ENCODE assay signal across 11 cellular contexts in genomic region chr16:89602952-89603590, GRCh38. TPM values are rescaled to one million over a fixed set of nuclear protein-coding genes. Genes with fewer than 3 reads are reported as not detected.
A peak's percentile ranks its signal among the peaks of the same experiment; 100 is the strongest.
DNase-seq lines count a peak whose midpoint lies in the region; ATAC-seq, FAIRE-seq and TF ChIP-seq lines count a peak whose summit lies in the region.
"Had no signal": no experiment of that assay in that cellular context is flagged by ENCODE, and none has a peak within 500 bp of the region (broad histone marks: within the 10 kb centered on the region; RNA-seq: fewer than 3 reads in every experiment).

No MANE protein-coding gene starts in this region.

- no peak overlapping the region for H3K27ac ChIP-seq in CD8-positive, alpha-beta memory T cell (ENCODE audit: low read depth, low read length)
- no peak overlapping the region for H3K27ac ChIP-seq in H1 (ENCODE audit: low read depth, low read length)
- peak overlapping the region; percentile 92 for H3K27ac ChIP-seq in osteoblast (ENCODE audit: low read depth, low read length)
- H3K27ac ChIP-seq in CD4-positive, alpha-beta T cell (ENCODE audit: low read depth, low read length), result no peak overlapping the region
- H3K27ac ChIP-seq in tibial nerve, result no peak overlapping the region
- H3K27ac ChIP-seq: heart right ventricle, left ventricle myocardium inferior had no signal

- H3K4me1 Mint-ChIP-seq in CD8-positive, alpha-beta memory T cell, result peaks cover 18 to 32% (median 18%) of the 10 kb centered on the region in 3 donors
- peaks cover 12% of the 10 kb centered on the region for H3K4me1 Mint-ChIP-seq in CD4-positive, alpha-beta T cell (ENCODE audit: low read depth)

- CTCF ChIA-PET in CD8-positive, alpha-beta memory T cell (lab: Charles Lee), result interaction anchor here (0.7 to 1.1 kb wide), 2 partner anchors 13 to 97 kb away, joined by 3 to 4 read pairs; no protein-coding TSS in a partner anchor
- CTCF ChIA-PET in H1 (lab: Charles Lee; ENCODE audit: partially characterized antibody), result interaction anchor here (0.9 to 4.8 kb wide), 8 partner anchors 8 to 65 kb away, joined by 3 to 56 read pairs (median 4); partner anchors contain the start of gene DPEP1
- CTCF ChIA-PET in CD4-positive, alpha-beta T cell (lab: Charles Lee), result no interaction called here

- peak overlapping the region in 6 of 8 donors; percentile 21 to 77 (median 58) for H3K27ac Mint-ChIP-seq in CD8-positive, alpha-beta memory T cell
- H3K27ac Mint-ChIP-seq in CD4-positive, alpha-beta T cell, result no peak overlapping the region

- H3K36me3 Mint-ChIP-seq in CD8-positive, alpha-beta memory T cell, result no peaks in the 10 kb centered on the region
- no peaks in the 10 kb centered on the region for H3K36me3 Mint-ChIP-seq in CD4-positive, alpha-beta T cell (ENCODE audit: low read depth)

- POLR2A ChIA-PET in CD8-positive, alpha-beta memory T cell (lab: Charles Lee), result no interaction called here
- POLR2A ChIA-PET in H1 (lab: Charles Lee; ENCODE audit: partially characterized antibody), result interaction anchor here (1.0 to 1.8 kb wide), 11 partner anchors 9 to 83 kb away, joined by 3 to 8 read pairs (median 3); partner anchors contain the start of genes CDK10 and CHMP1A
- POLR2A ChIA-PET in CD4-positive, alpha-beta T cell (lab: Charles Lee), result no interaction called here

- no peaks in the 10 kb centered on the region for H3K36me3 ChIP-seq in CD8-positive, alpha-beta memory T cell (ENCODE audit: insufficient read depth, low read length)
- H3K36me3 ChIP-seq in Loucy (ENCODE audit: insufficient read depth, low read length), result no peaks in the 10 kb centered on the region
- H3K36me3 ChIP-seq in H1 (ENCODE audit: control insufficient read depth in 2 of 4, insufficient read depth in 4 of 4, low read length in 3 of 4), result no peaks in the 10 kb centered on the region
- H3K36me3 ChIP-seq in osteoblast (ENCODE audit: insufficient read depth, low read length), result no peaks in the 10 kb centered on the region
- H3K36me3 ChIP-seq in tibial nerve, result no peaks in the 10 kb centered on the region
- H3K36me3 ChIP-seq: heart right ventricle, left ventricle myocardium inferior had no signal

- no peak overlapping the region for H4K8ac ChIP-seq in H1 (ENCODE audit: extremely low read depth, insufficient read depth, low read length)

- no peak overlapping the region for H3K4me3 ChIP-seq in CD8-positive, alpha-beta memory T cell (ENCODE audit: low read length)
- peak overlapping the region; percentile 38 for H3K4me3 ChIP-seq in Loucy (ENCODE audit: low read length, poor library complexity, severe bottlenecking)
- H3K4me3 ChIP-seq in H1 (ENCODE audit: extremely low read depth in 1 of 4, insufficient read depth in 2 of 4, low read depth in 3 of 4, low read length in 4 of 4), result no peak overlapping the region
- H3K4me3 ChIP-seq in osteoblast (ENCODE audit: insufficient read depth, low read length), result peak overlapping the region; percentile 52
- no peak overlapping the region for H3K4me3 ChIP-seq in tibial nerve
- H3K4me3 ChIP-seq: heart right ventricle, left ventricle myocardium inferior had no signal

- H2AK5ac ChIP-seq in H1 (ENCODE audit: low read depth, low read length), result no peak overlapping the region

- H4K20me1 ChIP-seq in Loucy (ENCODE audit: insufficient read depth, low read length, poor library complexity, severe bottlenecking), result no peaks in the 10 kb centered on the region
- peaks cover 0 to 6% of the 10 kb centered on the region in 2 experiments for H4K20me1 ChIP-seq in H1 (replicated peaks in 1 of 2; ENCODE audit: control insufficient read depth in 1 of 2, insufficient read depth in 2 of 2, low read length in 2 of 2)
- H4K20me1 ChIP-seq in osteoblast (ENCODE audit: insufficient read depth, low read length), result no peaks in the 10 kb centered on the region

- no peak for DNase-seq in CD8-positive, alpha-beta memory T cell
- no peak for DNase-seq in H1 (ENCODE audit: low read depth in 1 of 2, low spot score in 2 of 2)
- DNase-seq in osteoblast (ENCODE audit: insufficient read length, low spot score, missing footprints), result no peak
- no peak for DNase-seq in CD4-positive, alpha-beta T cell
- no peak for DNase-seq in tibial nerve (ENCODE audit: low spot score in 2 of 2)
- no peak for DNase-seq in stimulated activated CD8-positive, alpha-beta memory T cell treated with anti-CD3 and anti-CD28 coated beads, Interleukin-4, amount 100 ng/mL, for 48 hours
- DNase-seq: left ventricle myocardium inferior, NCI-H446 had no signal

- peak overlapping the region; percentile 3; the same call in 1 of the 2 replicates for H2BK5ac ChIP-seq in H1 (ENCODE audit: low read depth, low read length)

- no peaks in the 10 kb centered on the region for H3K9me3 ChIP-seq in CD8-positive, alpha-beta memory T cell (ENCODE audit: low read length)
- H3K9me3 ChIP-seq in Loucy (ENCODE audit: insufficient read depth, low read depth, low read length) (no peaks in the 10 kb centered on the region), H1 (ENCODE audit: insufficient read depth in 2 of 2, low read depth in 1 of 2, low read length in 1 of 2) (no peaks in the 10 kb centered on the region), osteoblast (ENCODE audit: low read depth, low read length) (no peaks in the 10 kb centered on the region), tibial nerve (no peaks in the 10 kb centered on the region)
- no peaks in the 10 kb centered on the region for H3K9me3 ChIP-seq in CD4-positive, alpha-beta T cell (ENCODE audit: control insufficient read depth, low read length)
- H3K9me3 ChIP-seq: heart right ventricle, left ventricle myocardium inferior had no signal

- no peak overlapping the region; the same call in 1 of the 2 replicates for H2BK20ac ChIP-seq in H1 (ENCODE audit: low read length)

- intact Hi-C loops in CD4-positive, alpha-beta T cell (cut with DNase I, micrococcal nuclease), result no loop called here

- no peak overlapping the region for H3K4ac ChIP-seq in H1 (replicated peaks; ENCODE audit: insufficient read length, low read depth, low read length)

- H4K91ac ChIP-seq in H1 (replicated peaks; ENCODE audit: insufficient read length, low read length), result peak overlapping the region; percentile 65

- peak overlapping the region; percentile 14 to 78 (median 55) for H3K4me3 Mint-ChIP-seq in CD8-positive, alpha-beta memory T cell
- no peak overlapping the region for H3K4me3 Mint-ChIP-seq in CD4-positive, alpha-beta T cell

- H3K27me3 Mint-ChIP-seq in CD8-positive, alpha-beta memory T cell, result peaks cover 0 to 3% of the 10 kb centered on the region in 2 donors
- no peaks in the 10 kb centered on the region for H3K27me3 Mint-ChIP-seq in CD4-positive, alpha-beta T cell

- ATAC-seq in CD4-positive, alpha-beta T cell (ENCODE audit: poor library complexity), result no peak

- H3K79me2 ChIP-seq in Loucy (ENCODE audit: insufficient read depth, low read length) (no peaks in the 10 kb centered on the region), H1 (ENCODE audit: control insufficient read depth in 1 of 2, insufficient read depth in 2 of 2, low read length in 2 of 2) (no peaks in the 10 kb centered on the region), osteoblast (ENCODE audit: insufficient read depth, low read length) (no peaks in the 10 kb centered on the region)

- H3F3A ChIP-seq in Loucy (ENCODE audit: low read depth), result no peaks in the 10 kb centered on the region

- no peaks in the 10 kb centered on the region for H3K9me2 ChIP-seq in Loucy (replicated peaks; ENCODE audit: low read depth, low read length)

- H3K18ac ChIP-seq in H1 (ENCODE audit: extremely low read depth, low read length), result no peak overlapping the region

- WGBS in H1 (ENCODE audit: extremely low coverage in 1 of 2, insufficient coverage in 1 of 2, insufficient read length in 1 of 2, insufficient replicate concordance in 2 of 2, low coverage in 1 of 2, low lambda C conversion rate in 2 of 2, missing lambda C conversion rate in 1 of 2), 2 experiments, result 77% methylated on average over 5 of the region's 5 CpGs; no CpG with 5 or more reads in 1 of the 2 experiments
- WGBS in tibial nerve, 2 donors, result 59 to 67% methylated on average over 4 to 5 of the region's 5 CpGs

- FAIRE-seq in H1 (lab: Jason Lieb, UNC), result no peak
- FAIRE-seq: TTC549 had no signal

- H3K23me2 ChIP-seq in H1 (ENCODE audit: low read depth, low read length), result peaks cover 2% of the 10 kb centered on the region

- H2BK120ac ChIP-seq in H1 (replicated peaks; ENCODE audit: low read depth, low read length), result no peak overlapping the region

- peaks cover 11% of the 10 kb centered on the region for H3K4me1 ChIP-seq in CD8-positive, alpha-beta memory T cell (ENCODE audit: insufficient read depth, low read length)
- H3K4me1 ChIP-seq in Loucy (ENCODE audit: insufficient read depth, low read length, poor library complexity, severe bottlenecking) (peaks cover 7% of the 10 kb centered on the region), H1 (replicated peaks in 1 of 4; ENCODE audit: control insufficient read depth in 3 of 4, insufficient read depth in 4 of 4, low read length in 3 of 4) (peaks cover 0 to 11% (median 9%) of the 10 kb centered on the region in 4 experiments; a peak in 5 of 7 replicates), osteoblast (ENCODE audit: insufficient read depth, low read length) (peaks cover 15% of the 10 kb centered on the region), tibial nerve (peaks cover 0 to 13% (median 8%) of the 10 kb centered on the region in 4 donors)

- H3K4me2 ChIP-seq in Loucy (ENCODE audit: low read depth, low read length, poor library complexity, severe bottlenecking) (peak overlapping the region; percentile 54), H1 (ENCODE audit: insufficient read depth in 1 of 2, low read depth in 2 of 2, low read length in 2 of 2) (peak overlapping the region in 1 of 2 experiments; percentile 62; a peak in 2 of 4 replicates), osteoblast (ENCODE audit: insufficient read depth, low read length) (peak overlapping the region; percentile 72)

- H3K23ac ChIP-seq in H1 (ENCODE audit: insufficient read length), result no peak overlapping the region

- TF ChIP-seq POLR2A in H1 (IDR thresholded peaks at IDR 0.05; ENCODE audit: control extremely low read depth in 1 of 2, low read depth in 2 of 2, low read length in 2 of 2) (no peak), tibial nerve (IDR thresholded peaks at IDR 0.05) (no peak)

- no peaks in the 10 kb centered on the region for H3K79me1 ChIP-seq in H1 (ENCODE audit: low read depth, low read length)

- TF ChIP-seq EP300 in H1 (IDR thresholded peaks at IDR 0.05; ENCODE audit: borderline replicate concordance in 1 of 2, low read depth in 2 of 2, low read length in 2 of 2), result no peak
- TF ChIP-seq EP300 in tibial nerve (IDR thresholded peaks at IDR 0.05), result no peak

- no peak for TF ChIP-seq RAD21 in H1 (IDR thresholded peaks at IDR 0.05 in 1 of 2, conservative IDR thresholded peaks at IDR 0.05 in 1 of 2; ENCODE audit: low read depth in 2 of 2, low read length in 2 of 2)

- H2BK15ac ChIP-seq in H1 (ENCODE audit: low read length), result no peak overlapping the region

- H3K9me3 Mint-ChIP-seq in CD8-positive, alpha-beta memory T cell, result no peaks in the 10 kb centered on the region
- H3K9me3 Mint-ChIP-seq in CD4-positive, alpha-beta T cell, result no peaks in the 10 kb centered on the region

- H2BK12ac ChIP-seq in H1 (ENCODE audit: low read depth, low read length), result peak overlapping the region; percentile 78; the same call in 1 of the 2 replicates

- H3K14ac ChIP-seq in H1 (ENCODE audit: insufficient read length), result no peak overlapping the region

- no peak for TF ChIP-seq CTCF in Loucy (conservative IDR thresholded peaks at IDR 0.05; ENCODE audit: low read length)
- no peak for TF ChIP-seq CTCF in H1 (IDR thresholded peaks at IDR 0.05; ENCODE audit: control extremely low read depth in 1 of 3, insufficient read depth in 1 of 3, low read depth in 1 of 3, low read length in 3 of 3)
- TF ChIP-seq CTCF in osteoblast (IDR thresholded peaks at IDR 0.05; ENCODE audit: extremely low read depth, low read depth, low read length), result no peak
- no peak for TF ChIP-seq CTCF in CD4-positive, alpha-beta T cell (IDR thresholded peaks at IDR 0.05)
- no peak for TF ChIP-seq CTCF in tibial nerve (IDR thresholded peaks at IDR 0.05)

- 0 out of 2 replicates have a peak overlapping the region, but pooled peaks have one; percentile 24 for H2AFZ ChIP-seq in Loucy (ENCODE audit: low read length)
- no peak overlapping the region; the same call in 1 of the 2 replicates for H2AFZ ChIP-seq in H1 (ENCODE audit: low read length)
- H2AFZ ChIP-seq in osteoblast (ENCODE audit: low read length), result peak overlapping the region; percentile 56

- H3K9ac ChIP-seq in Loucy (ENCODE audit: low read depth, low read length, poor library complexity, severe bottlenecking) (no peak overlapping the region), H1 (replicated peaks in 1 of 4; ENCODE audit: extremely low read depth in 1 of 4, low read depth in 3 of 4, low read length in 3 of 4) (no peak overlapping the region)

- H3K27me3 ChIP-seq in CD8-positive, alpha-beta memory T cell (ENCODE audit: insufficient read depth, low read length, poor library complexity, severe bottlenecking), result no peaks in the 10 kb centered on the region
- H3K27me3 ChIP-seq in Loucy (ENCODE audit: insufficient read depth, low read length, poor library complexity, severe bottlenecking) (no peaks in the 10 kb centered on the region), H1 (replicated peaks in 1 of 4; ENCODE audit: control insufficient read depth in 3 of 4, extremely low read depth in 1 of 4, insufficient read depth in 3 of 4, low read length in 3 of 4) (no peaks in the 10 kb centered on the region; a peak in 1 of 7 replicates), osteoblast (ENCODE audit: insufficient read depth, low read length) (no peaks in the 10 kb centered on the region), tibial nerve (peaks cover 0 to 13% of the 10 kb centered on the region in 2 donors)
- no peaks in the 10 kb centered on the region for H3K27me3 ChIP-seq in CD4-positive, alpha-beta T cell (ENCODE audit: control insufficient read depth, insufficient read depth, low read length)

- H3K56ac ChIP-seq in H1 (replicated peaks; ENCODE audit: insufficient read length, low read depth, low read length), result no peak overlapping the region

- H4K5ac ChIP-seq in H1 (ENCODE audit: insufficient read length, low read depth, low read length), result no peak overlapping the region

RNA-seq across cellular contexts. Expression of gene DPEP1, which starts 10.4 kb away (rescaled TPM):
- total RNA-seq in CD8-positive, alpha-beta memory T cell, result not detected
- polyA plus RNA-seq in CD8-positive, alpha-beta memory T cell, result not detected
- total RNA-seq in H1 (2021; fragmentation: NEBNext Ultra II Directional; extraction: Animal tissue kit (Norgen Biotek cat#: 25700)), result 2.5 and 3.1 TPM in 2 replicates
- 2.8 and 3.9 TPM in 2 replicates for polyA plus RNA-seq in H1 (2011; rRNA removed)
- polyA plus RNA-seq in H1 (2011; cell fraction: cytosol; rRNA removed), result 3.1 TPM
- polyA plus RNA-seq in H1 (2011; cell fraction: nucleus; rRNA removed), result 12.5 TPM
- 0.73 to 2.7 TPM (median 2.0 TPM) in 4 replicates for polyA plus RNA-seq in H1 (2012, experiment 1 of 2)
- 1.3 TPM for polyA plus RNA-seq in H1 (2012, experiment 2 of 2)
- polyA plus RNA-seq in H1 (2013, experiment 1 of 2), result 5.7 TPM
- 5.7 TPM for polyA plus RNA-seq in H1 (2013, experiment 2 of 2)
- 1.1 and 1.7 TPM in 2 replicates for polyA minus RNA-seq in H1 (2011; rRNA and poly(A)+ RNA removed)
- 0.73 TPM for polyA minus RNA-seq in H1 (2011; cell fraction: cytosol; rRNA and poly(A)+ RNA removed)
- 1.6 TPM for polyA minus RNA-seq in H1 (2011; cell fraction: nucleus; rRNA and poly(A)+ RNA removed)
- total RNA-seq in osteoblast (0.29 and 0.36 TPM in 2 replicates), tibial nerve (1 to 10 TPM in 1 of 4 donors, under 1 TPM in 3; 0.39 to 2.5 (median 0.74) TPM)
- not detected for total RNA-seq in CD4-positive, alpha-beta T cell
- total RNA-seq: heart right ventricle, left ventricle myocardium inferior had no signal

RNA-seq across cellular contexts. Expression of gene CPNE7, which starts 27.5 kb away (rescaled TPM):
- total RNA-seq in CD8-positive, alpha-beta memory T cell, result 1 to 10 TPM; 3.2 to 6.1 TPM
- polyA plus RNA-seq in CD8-positive, alpha-beta memory T cell, result 12.9 TPM
- 21.7 and 23.7 TPM in 2 replicates for total RNA-seq in H1 (2021; fragmentation: NEBNext Ultra II Directional; extraction: Animal tissue kit (Norgen Biotek cat#: 25700))
- 10.0 and 17.2 TPM in 2 replicates for polyA plus RNA-seq in H1 (2011; rRNA removed)
- polyA plus RNA-seq in H1 (2011; cell fraction: cytosol; rRNA removed), result 14.5 TPM
- 64.5 TPM for polyA plus RNA-seq in H1 (2011; cell fraction: nucleus; rRNA removed)
- polyA plus RNA-seq in H1 (2012, experiment 1 of 2), result 18.4 to 21.5 TPM (median 20.9 TPM) in 4 replicates
- 9.1 TPM for polyA plus RNA-seq in H1 (2012, experiment 2 of 2)
- 11.5 TPM for polyA plus RNA-seq in H1 (2013, experiment 1 of 2)
- 11.1 TPM for polyA plus RNA-seq in H1 (2013, experiment 2 of 2)
- 6.3 and 6.8 TPM in 2 replicates for polyA minus RNA-seq in H1 (2011; rRNA and poly(A)+ RNA removed)
- 10.2 TPM for polyA minus RNA-seq in H1 (2011; cell fraction: cytosol; rRNA and poly(A)+ RNA removed)
- 9.5 TPM for polyA minus RNA-seq in H1 (2011; cell fraction: nucleus; rRNA and poly(A)+ RNA removed)
- total RNA-seq in osteoblast (7.2 and 21.8 TPM in 2 replicates), tibial nerve (10 to 100 TPM in 1 of 4 donors, 1 to 10 TPM in 1, under 1 TPM in 1, not detected in 1; 0.90 to 10.0 (median 4.2) TPM)
- total RNA-seq in CD4-positive, alpha-beta T cell, result 1 to 10 TPM; 1.0 to 1.3 TPM
- total RNA-seq: left ventricle myocardium inferior had no signal

RNA-seq across cellular contexts. Expression of gene RPL13, which starts 42.6 kb away (rescaled TPM):
- total RNA-seq in CD8-positive, alpha-beta memory T cell, result 1,000 to 10,000 TPM; 2,710 to 2,878 TPM
- polyA plus RNA-seq in CD8-positive, alpha-beta memory T cell, result 5,211 TPM
- 2,162 and 2,205 TPM in 2 replicates for total RNA-seq in H1 (2021; fragmentation: NEBNext Ultra II Directional; extraction: Animal tissue kit (Norgen Biotek cat#: 25700))
- 7,384 and 8,839 TPM in 2 replicates for polyA plus RNA-seq in H1 (2011; rRNA removed)
- 6,622 TPM for polyA plus RNA-seq in H1 (2011; cell fraction: cytosol; rRNA removed)
- 4,056 TPM for polyA plus RNA-seq in H1 (2011; cell fraction: nucleus; rRNA removed)
- 2,424 to 3,736 TPM (median 3,320 TPM) in 4 replicates for polyA plus RNA-seq in H1 (2012, experiment 1 of 2)
- 5,566 TPM for polyA plus RNA-seq in H1 (2012, experiment 2 of 2)
- polyA plus RNA-seq in H1 (2013, experiment 1 of 2), result 2,736 TPM
- 2,737 TPM for polyA plus RNA-seq in H1 (2013, experiment 2 of 2)
- 403 and 524 TPM in 2 replicates for polyA minus RNA-seq in H1 (2011; rRNA and poly(A)+ RNA removed)
- polyA minus RNA-seq in H1 (2011; cell fraction: cytosol; rRNA and poly(A)+ RNA removed), result 1,899 TPM
- 1,945 TPM for polyA minus RNA-seq in H1 (2011; cell fraction: nucleus; rRNA and poly(A)+ RNA removed)
- total RNA-seq in osteoblast (2,112 and 2,440 TPM in 2 replicates), tibial nerve (1,000 to 10,000 TPM; 5,811 to 9,745 (median 6,935) TPM)
- total RNA-seq in CD4-positive, alpha-beta T cell, result 1,000 to 10,000 TPM; 4,971 to 5,051 TPM

RNA-seq across cellular contexts. Expression of gene CHMP1A, which starts 54.4 kb away (rescaled TPM):
- total RNA-seq in CD8-positive, alpha-beta memory T cell, result 10 to 100 TPM; 81.4 to 94.0 TPM
- polyA plus RNA-seq in CD8-positive, alpha-beta memory T cell, result 72.1 TPM
- 64.4 and 73.5 TPM in 2 replicates for total RNA-seq in H1 (2021; fragmentation: NEBNext Ultra II Directional; extraction: Animal tissue kit (Norgen Biotek cat#: 25700))
- polyA plus RNA-seq in H1 (2011; rRNA removed), result 75.8 and 100 TPM in 2 replicates
- 104 TPM for polyA plus RNA-seq in H1 (2011; cell fraction: cytosol; rRNA removed)
- 118 TPM for polyA plus RNA-seq in H1 (2011; cell fraction: nucleus; rRNA removed)
- polyA plus RNA-seq in H1 (2012, experiment 1 of 2), result 46.2 to 73.1 TPM (median 70.6 TPM) in 4 replicates
- polyA plus RNA-seq in H1 (2012, experiment 2 of 2), result 78.8 TPM
- polyA plus RNA-seq in H1 (2013, experiment 1 of 2), result 37.5 TPM
- polyA plus RNA-seq in H1 (2013, experiment 2 of 2), result 38.9 TPM
- 48.7 and 52.9 TPM in 2 replicates for polyA minus RNA-seq in H1 (2011; rRNA and poly(A)+ RNA removed)
- 59.7 TPM for polyA minus RNA-seq in H1 (2011; cell fraction: cytosol; rRNA and poly(A)+ RNA removed)
- polyA minus RNA-seq in H1 (2011; cell fraction: nucleus; rRNA and poly(A)+ RNA removed), result 30.2 TPM
- 101 and 110 TPM in 2 replicates for total RNA-seq in osteoblast
- total RNA-seq in CD4-positive, alpha-beta T cell, result 10 to 100 TPM; 54.7 to 55.9 TPM
- 100 to 1,000 TPM in 1 of 4 donors, 10 to 100 TPM in 3; 90.0 to 109 (median 92.7) TPM for total RNA-seq in tibial nerve

RNA-seq across cellular contexts. Expression of gene SPATA33, which starts 54.6 kb away (rescaled TPM):
- total RNA-seq in CD8-positive, alpha-beta memory T cell, result 10 to 100 TPM; 16.9 TPM
- polyA plus RNA-seq in CD8-positive, alpha-beta memory T cell, result 2.3 TPM
- 13.5 and 16.9 TPM in 2 replicates for total RNA-seq in H1 (2021; fragmentation: NEBNext Ultra II Directional; extraction: Animal tissue kit (Norgen Biotek cat#: 25700))
- 5.4 and 8.4 TPM in 2 replicates for polyA plus RNA-seq in H1 (2011; rRNA removed)
- 6.2 TPM for polyA plus RNA-seq in H1 (2011; cell fraction: cytosol; rRNA removed)
- polyA plus RNA-seq in H1 (2011; cell fraction: nucleus; rRNA removed), result 7.4 TPM
- 6.9 to 11.5 TPM (median 10.4 TPM) in 4 replicates for polyA plus RNA-seq in H1 (2012, experiment 1 of 2)
- polyA plus RNA-seq in H1 (2012, experiment 2 of 2), result 7.0 TPM
- polyA plus RNA-seq in H1 (2013, experiment 1 of 2), result 14.6 TPM
- polyA plus RNA-seq in H1 (2013, experiment 2 of 2), result 15.6 TPM
- polyA minus RNA-seq in H1 (2011; rRNA and poly(A)+ RNA removed), result 6.0 TPM in 2 replicates
- 11.2 TPM for polyA minus RNA-seq in H1 (2011; cell fraction: cytosol; rRNA and poly(A)+ RNA removed)
- polyA minus RNA-seq in H1 (2011; cell fraction: nucleus; rRNA and poly(A)+ RNA removed), result 8.0 TPM
- 3.2 and 3.3 TPM in 2 replicates for total RNA-seq in osteoblast
- total RNA-seq in CD4-positive, alpha-beta T cell, result 1 to 10 TPM; 4.4 to 7.1 TPM
- total RNA-seq in tibial nerve, result 1 to 10 TPM; 4.8 to 9.0 (median 7.2) TPM

Comparison
In these comparisons a context has a peak if more than half of its experiments do, and no peak if none do; other contexts are left out.
1. H3K4me3 ChIP-seq: peak in Loucy (single experiment) and osteoblast (single experiment); none in CD8-positive, alpha-beta memory T cell (single experiment), H1 (0 of 4) and tibial nerve (0 of 4).